ENCODE assay signal across 12 cellular contexts in genomic region chr15:99474041-99474906, GRCh38.
DNase-seq lines count a peak whose midpoint lies in the region; ATAC-seq, FAIRE-seq and TF ChIP-seq lines count a peak whose summit lies in the region.
"Had no signal": no experiment of that assay in that cellular context is flagged by ENCODE, and none has a peak within 500 bp of the region (broad histone marks: within the 10 kb centered on the region; RNA-seq: fewer than 3 reads in every experiment).

No MANE protein-coding gene starts in this region.

- in situ Hi-C loops in gastrocnemius medialis (cut with MboI; ENCODE audit: low sequenced_read_pairs in 4 of 4) = no loop called here

- no peaks in the 10 kb centered on the region for H3K36me3 ChIP-seq in gastrocnemius medialis

- peak; percentile 31 for FAIRE-seq in GM12891 (lab: Jason Lieb, UNC)
- FAIRE-seq: colon had no signal

- peaks cover 38% of the 10 kb centered on the region for H3K4me1 Mint-ChIP-seq in brain

- peak overlapping the region in 1 of 5 experiments; percentile 4 for H3K4me3 Mint-ChIP-seq in brain
- H3K4me3 Mint-ChIP-seq: CD4-positive, alpha-beta memory T cell had no signal

- no peaks in the 10 kb centered on the region for H3K9me3 Mint-ChIP-seq in brain
- H3K9me3 Mint-ChIP-seq: CD4-positive, alpha-beta memory T cell had no signal

- peak overlapping the region in 3 of 4 donors; percentile 6 to 37 (median 9) for H3K4me3 ChIP-seq in gastrocnemius medialis

- H3K27ac ChIP-seq in gastrocnemius medialis = peak overlapping the region; percentile 86 to 93 (median 90)
- H3K27ac ChIP-seq: HL-60 had no signal

- TF ChIP-seq POLR2A in GM12891 (IDR thresholded peaks at IDR 0.05; ENCODE audit: low read depth, low read length) = no peak
- peak; percentile 12 to 23 for TF ChIP-seq POLR2A in gastrocnemius medialis (IDR thresholded peaks at IDR 0.05)

- H3K36me3 Mint-ChIP-seq in brain = no peaks in the 10 kb centered on the region
- H3K36me3 Mint-ChIP-seq: CD4-positive, alpha-beta memory T cell had no signal

- H3K4me1 ChIP-seq in gastrocnemius medialis = peaks cover 34 to 40% of the 10 kb centered on the region in 2 donors

- TF ChIP-seq CTCF in brain (conservative IDR thresholded peaks at IDR 0.05) (no peak), gastrocnemius medialis (IDR thresholded peaks at IDR 0.05 in 4 of 5, conservative IDR thresholded peaks at IDR 0.05 in 1 of 5) (no peak)

- H3K27ac Mint-ChIP-seq in brain = peak overlapping the region in 3 of 5 experiments; percentile 87 to 93 (median 91)

- DNase-seq in GM12891 (ENCODE audit: insufficient read length, low spot score) = no peak
- peak; percentile 45 for DNase-seq in islet precursor cell
- DNase-seq in gastrocnemius medialis = peak; percentile 85 to 93
- DNase-seq in NK-92 (lab: John Stamatoyannopoulos, UW; ENCODE audit: unreplicated experiment) = no peak
- no peak for DNase-seq in NCI-H1694 (lab: John Stamatoyannopoulos, UW)
- DNase-seq: CD4-positive, alpha-beta memory T cell; NCI-H1092 had no signal

- no peaks in the 10 kb centered on the region for H3K27me3 ChIP-seq in gastrocnemius medialis

- peak; percentile 91 to 93 for ATAC-seq in gastrocnemius medialis
- no peak for ATAC-seq in GM18868 (IDR thresholded peaks at IDR 0.05; ENCODE audit: unreplicated experiment)
- no peak for ATAC-seq in HG03108 (IDR thresholded peaks at IDR 0.05; ENCODE audit: unreplicated experiment)

- intact Hi-C loops in gastrocnemius medialis (cut with DNase I; ENCODE audit: low total_unique reads) = loop anchor here (1.0 to 2.0 kb wide), 2 partner anchors 34 to 91 kb away; partner anchors contain the start of gene MEF2A

- H3K27me3 Mint-ChIP-seq in brain = peaks cover 3% of the 10 kb centered on the region
- H3K27me3 Mint-ChIP-seq: CD4-positive, alpha-beta memory T cell had no signal

- no peaks in the 10 kb centered on the region for H3K9me3 ChIP-seq in gastrocnemius medialis

TF ChIP-seq in GM12891, 5 proteins besides CTCF, POLR2A, EP300 and RAD21:
- no peak for TF ChIP-seq POLR2AphosphoS5 (IDR thresholded peaks at IDR 0.05; ENCODE audit: low read depth, low read length)
- no peak for TF ChIP-seq POU2F2 (IDR thresholded peaks at IDR 0.05; ENCODE audit: low read depth, low read length)
- TF ChIP-seq TAF1 (IDR thresholded peaks at IDR 0.05; ENCODE audit: low read depth, low read length) = no peak
- no peak for TF ChIP-seq PAX5 (IDR thresholded peaks at IDR 0.05; ENCODE audit: insufficient read depth, low read length, severe bottlenecking)
- TF ChIP-seq SPI1 (IDR thresholded peaks at IDR 0.05; ENCODE audit: low read depth, low read length) = peak; percentile 29; the same call in 1 of the 2 replicates
TF ChIP-seq in GM12891: peak in this region for 1.

Comparison
In these comparisons a context has a peak if more than half of its experiments do, and no peak if none do; other contexts are left out.
1. DNase-seq: peak in islet precursor cell (single experiment) and gastrocnemius medialis (2 of 2); none in GM12891 (single experiment), NK-92 (single experiment) and NCI-H1694 (single experiment).
2. ATAC-seq: peak in gastrocnemius medialis (2 of 2); none in GM18868 (single experiment) and HG03108 (single experiment).